Comparison of ENCODE assay signal across 14 cellular contexts in genomic region chr13:113929628-113930615, GRCh38. TPM values are rescaled to one million over a fixed set of nuclear protein-coding genes. Genes with fewer than 3 reads are reported as not detected.
A peak's percentile ranks its signal among the peaks of the same experiment; 100 is the strongest.
DNase-seq lines count a peak whose midpoint lies in the region; ATAC-seq lines count a peak whose summit lies in the region.
"Had no signal": no experiment of that assay in that cellular context is flagged by ENCODE, and none has a peak within 500 bp of the region (broad histone marks: within the 10 kb centered on the region; RNA-seq: fewer than 3 reads in every experiment).

No MANE protein-coding gene starts in this region.

- no CpG with 5 or more reads among the region's 38 CpGs for WGBS in neuronal stem cell (ENCODE audit: extremely low coverage in 2 of 2, insufficient read length in 2 of 2, insufficient replicate concordance in 1 of 2), 2 donors
- 69 to 70% methylated on average over 38 of the region's 38 CpGs for WGBS in aorta, 2 donors

- no peak overlapping the region for H3K9ac ChIP-seq in neuronal stem cell (ENCODE audit: low read depth, low read length, poor library complexity)

- peak overlapping the region; percentile 83 for H2BK15ac ChIP-seq in neuronal stem cell (ENCODE audit: low read length)

- H3K4me3 ChIP-seq in neuronal stem cell (ENCODE audit: low read length in 2 of 2): peak overlapping the region in 1 of 2 donors; percentile 36
- no peak overlapping the region for H3K4me3 ChIP-seq in aorta (ENCODE audit: low read length in 2 of 2)
- H3K4me3 ChIP-seq: lung had no signal

- H3K9me3 Mint-ChIP-seq in stimulated activated naive CD8-positive, alpha-beta T cell treated with anti-CD3 and anti-CD28 coated beads, Interleukin-15, amount 100 ng/mL, for 72 hours: no peaks in the 10 kb centered on the region

- peak overlapping the region; percentile 38 for H3K18ac ChIP-seq in neuronal stem cell (ENCODE audit: low read length)

- H3K4me1 ChIP-seq in neuronal stem cell (ENCODE audit: control insufficient read depth in 2 of 2, insufficient read depth in 1 of 2, low read depth in 1 of 2, low read length in 2 of 2) (peaks cover under 1 to 5% of the 10 kb centered on the region in 2 donors), aorta (ENCODE audit: control insufficient read depth in 1 of 2, insufficient read depth in 2 of 2, low read length in 2 of 2) (no peaks in the 10 kb centered on the region)

- H3K9me3 ChIP-seq in neuronal stem cell (replicated peaks in 1 of 2; ENCODE audit: control insufficient read depth in 2 of 2, insufficient read depth in 1 of 2, low read depth in 1 of 2, low read length in 2 of 2) (peaks cover 2 to 8% of the 10 kb centered on the region in 2 donors), aorta (ENCODE audit: control insufficient read depth, low read length) (no peaks in the 10 kb centered on the region)
- H3K9me3 ChIP-seq: neutrophil had no signal

- H3K27me3 ChIP-seq in neuronal stem cell (ENCODE audit: control insufficient read depth in 3 of 3, insufficient read depth in 3 of 3, low read depth in 1 of 3, low read length in 3 of 3) (peaks cover 0 to 11% (median 0%) of the 10 kb centered on the region in 3 experiments), aorta (ENCODE audit: control insufficient read depth in 1 of 2, insufficient read depth in 2 of 2, low read length in 1 of 2) (no peaks in the 10 kb centered on the region)

- no peak for ATAC-seq in Right ventricle myocardium inferior
- ATAC-seq in aorta (ENCODE audit: low FRiP score): no peak
- no peak for ATAC-seq in GM19463 (IDR thresholded peaks at IDR 0.05; ENCODE audit: unreplicated experiment)
- no peak for ATAC-seq in stimulated activated naive CD8-positive, alpha-beta T cell treated with anti-CD3 and anti-CD28 coated beads, Interleukin-15, amount 100 ng/mL, for 72 hours

- no peak overlapping the region for H3K4me3 Mint-ChIP-seq in stimulated activated naive CD8-positive, alpha-beta T cell treated with anti-CD3 and anti-CD28 coated beads, Interleukin-15, amount 100 ng/mL, for 72 hours
- H3K4me3 Mint-ChIP-seq: activated naive CD8-positive, alpha-beta T cell had no signal

- H2AK5ac ChIP-seq in neuronal stem cell (ENCODE audit: low read depth, low read length): peak overlapping the region; percentile 40

- no peak overlapping the region for H2BK120ac ChIP-seq in neuronal stem cell (ENCODE audit: low read depth, low read length)

- H3K79me1 ChIP-seq in neuronal stem cell (ENCODE audit: low read depth, low read length): peaks cover 2% of the 10 kb centered on the region

- no peaks in the 10 kb centered on the region for H3K36me3 ChIP-seq in neuronal stem cell (replicated peaks in 1 of 2; ENCODE audit: control insufficient read depth in 2 of 2, insufficient read depth in 2 of 2, low read length in 2 of 2)
- H3K36me3 ChIP-seq in aorta (ENCODE audit: control insufficient read depth in 1 of 2, insufficient read depth in 2 of 2, low read length in 1 of 2): no peaks in the 10 kb centered on the region
- H3K36me3 ChIP-seq: neutrophil had no signal

- no peak overlapping the region for H3K4ac ChIP-seq in neuronal stem cell (ENCODE audit: low read length)

- H2BK5ac ChIP-seq in neuronal stem cell (ENCODE audit: low read length): no peak overlapping the region

- H3K23ac ChIP-seq in neuronal stem cell (ENCODE audit: low read depth, low read length, poor library complexity): peak overlapping the region; percentile 75

- no peak overlapping the region for H2AFZ ChIP-seq in neuronal stem cell (ENCODE audit: low read length)

- no peak overlapping the region for H3K4me2 ChIP-seq in neuronal stem cell (ENCODE audit: insufficient read depth, low read length, poor library complexity, severe bottlenecking)

- H3K27me3 Mint-ChIP-seq in stimulated activated naive CD8-positive, alpha-beta T cell treated with anti-CD3 and anti-CD28 coated beads, Interleukin-15, amount 100 ng/mL, for 72 hours: peaks cover 6% of the 10 kb centered on the region
- H3K27me3 Mint-ChIP-seq: activated naive CD8-positive, alpha-beta T cell had no signal

- H4K91ac ChIP-seq in neuronal stem cell (ENCODE audit: low read depth, low read length, poor library complexity): no peak overlapping the region

- H3K14ac ChIP-seq in neuronal stem cell (ENCODE audit: low read length): no peak overlapping the region

- H3K27ac ChIP-seq in neuronal stem cell (replicated peaks; ENCODE audit: low read length): no peak overlapping the region
- H3K27ac ChIP-seq in aorta (ENCODE audit: low read depth in 1 of 2, low read length in 2 of 2): peak overlapping the region in 1 of 2 donors; percentile 64
- H3K27ac ChIP-seq: neutrophil had no signal

- H2BK12ac ChIP-seq in neuronal stem cell (ENCODE audit: low read length): peak overlapping the region; percentile 96

- DNase-seq in cardiac septum (ENCODE audit: low spot score) (peak; percentile 62), Right ventricle myocardium inferior (ENCODE audit: missing footprints) (no peak), ecto neural progenitor cell (ENCODE audit: low spot score) (peak; percentile 44), neuronal stem cell (ENCODE audit: low spot score) (no peak), aorta (peak; percentile 63 to 79), NCI-H748 (lab: John Stamatoyannopoulos, UW; ENCODE audit: unreplicated experiment) (no peak)
- DNase-seq in stimulated activated naive CD8-positive, alpha-beta T cell treated with anti-CD3 and anti-CD28 coated beads, Interleukin-15, amount 100 ng/mL, for 72 hours: no peak
- DNase-seq: erythroblast, NCI-H2171 treated with DMSO at 0.1 percent for 48 hours had no signal

- H3K27ac Mint-ChIP-seq in stimulated activated naive CD8-positive, alpha-beta T cell treated with anti-CD3 and anti-CD28 coated beads, Interleukin-15, amount 100 ng/mL, for 72 hours: peak overlapping the region in 1 of 2 donors; percentile 34
- H3K27ac Mint-ChIP-seq: activated naive CD8-positive, alpha-beta T cell had no signal

- intact Hi-C loops in cardiac septum (cut with DNase I) (no loop called here), Right ventricle myocardium inferior (cut with DNase I) (no loop called here), aorta (cut with DNase I) (loop anchor here in 1 of 2 donors (5.0 kb wide), 2 partner anchors 68 to 173 kb away; partner anchors contain the start of genes GAS6 and TMEM255B)

- H3K4me1 Mint-ChIP-seq in stimulated activated naive CD8-positive, alpha-beta T cell treated with anti-CD3 and anti-CD28 coated beads, Interleukin-15, amount 100 ng/mL, for 72 hours: no peaks in the 10 kb centered on the region

- H4K8ac ChIP-seq in neuronal stem cell (ENCODE audit: low read depth, low read length): no peak overlapping the region

RNA-seq across cellular contexts. Expression of gene C13orf46, which starts 44.0 kb away (rescaled TPM):
- total RNA-seq in cardiac septum (0.40 TPM), Right ventricle myocardium inferior (0.32 TPM), aorta (1 to 10 TPM; 2.1 to 3.5 TPM)
- 0.03 TPM for polyA plus RNA-seq in neuronal stem cell (2013, experiment 1 of 2)
- polyA plus RNA-seq in neuronal stem cell (2013, experiment 2 of 2): 0.04 TPM
- polyA plus RNA-seq in aorta: under 1 TPM; 0.13 to 0.43 TPM
- total RNA-seq: SK-MEL-5 had no signal

Comparison
In these comparisons a context has a peak if more than half of its experiments do, and no peak if none do; other contexts are left out.
1. DNase-seq: peak in cardiac septum (single experiment), ecto neural progenitor cell (single experiment) and aorta (2 of 2); none in Right ventricle myocardium inferior (single experiment), neuronal stem cell (single experiment), stimulated activated naive CD8-positive, alpha-beta T cell treated with anti-CD3 and anti-CD28 coated beads, Interleukin-15, amount 100 ng/mL, for 72 hours (0 of 2) and NCI-H748 (single experiment).